Comparison of ENCODE assay signal across 15 cellular contexts in genomic region chr14:95248422-95248821, GRCh38.
A peak's percentile ranks its signal among the peaks of the same experiment; 100 is the strongest.
DNase-seq lines count a peak whose midpoint lies in the region; ATAC-seq and TF ChIP-seq lines count a peak whose summit lies in the region.
"Had no signal": no experiment of that assay in that cellular context is flagged by ENCODE, and none has a peak within 500 bp of the region (broad histone marks: within the 10 kb centered on the region; RNA-seq: fewer than 3 reads in every experiment).

No MANE protein-coding gene starts in this region.

- H3K4me3 ChIP-seq in Karpas-422 (ENCODE audit: low read length) = peak overlapping the region; percentile 7; the same call in 1 of the 2 replicates
- H3K4me3 ChIP-seq in mucosa of descending colon = no peak overlapping the region
- H3K4me3 ChIP-seq: adrenal gland had no signal

- no peaks in the 10 kb centered on the region for H3K27me3 Mint-ChIP-seq in chondrocyte (ENCODE audit: low read depth)

- no peaks in the 10 kb centered on the region for H3K27me3 ChIP-seq in Karpas-422 (ENCODE audit: low read length)
- H3K27me3 ChIP-seq: adrenal gland had no signal

- in situ Hi-C loops in Caki2 (cut with HindIII; ENCODE audit: low pct_unique_long_range_greater_than_20kb, low sequenced_read_pairs) = no loop called here

- TF ChIP-seq CTCF in chondrocyte (IDR thresholded peaks at IDR 0.05) = no peak
- no peak for TF ChIP-seq CTCF in mucosa of descending colon (IDR thresholded peaks at IDR 0.05)

- H2AFZ ChIP-seq in Karpas-422 (ENCODE audit: low read length) = no peak overlapping the region

- intact Hi-C loops in mucosa of descending colon (cut with DNase I, micrococcal nuclease) = no loop called here

- H3K27ac ChIP-seq in Karpas-422 (ENCODE audit: low read length) = peak overlapping the region; percentile 79
- H3K27ac ChIP-seq: adrenal gland had no signal

- peak overlapping the region; percentile 60 for H3K4me2 ChIP-seq in Karpas-422 (ENCODE audit: low read depth, low read length, poor library complexity, severe bottlenecking)

- H3K9me3 Mint-ChIP-seq in chondrocyte (ENCODE audit: low read depth) = no peaks in the 10 kb centered on the region

- no peaks in the 10 kb centered on the region for H3K9me2 ChIP-seq in Karpas-422 (replicated peaks; ENCODE audit: insufficient read depth, low read length)

- H3K27ac Mint-ChIP-seq in chondrocyte (ENCODE audit: unreplicated experiment) = peak overlapping the region; percentile 3

- H3K4me3 Mint-ChIP-seq in chondrocyte (ENCODE audit: unreplicated experiment) = no peak overlapping the region

- peak overlapping the region; percentile 53 for H3K9ac ChIP-seq in Karpas-422 (ENCODE audit: low read length)

- no peaks in the 10 kb centered on the region for H4K20me1 ChIP-seq in Karpas-422 (ENCODE audit: insufficient read depth, low read depth, low read length)

- H3K4me1 Mint-ChIP-seq in chondrocyte (ENCODE audit: low read depth) = peaks cover 25% of the 10 kb centered on the region

- H3K9me3 ChIP-seq in Karpas-422 (ENCODE audit: low read length) (no peaks in the 10 kb centered on the region), mucosa of descending colon (no peaks in the 10 kb centered on the region)
- H3K9me3 ChIP-seq: adrenal gland had no signal

- no peaks in the 10 kb centered on the region for H3K36me3 Mint-ChIP-seq in chondrocyte (ENCODE audit: low read depth)

- H3K4me1 ChIP-seq in Karpas-422 (ENCODE audit: low read length) (peaks cover 78% of the 10 kb centered on the region), mucosa of descending colon (ENCODE audit: low read depth) (peaks cover 40% of the 10 kb centered on the region)
- H3K4me1 ChIP-seq: adrenal gland had no signal

- H3K36me3 ChIP-seq in Karpas-422 (ENCODE audit: insufficient read depth, low read length) = no peaks in the 10 kb centered on the region
- H3K36me3 ChIP-seq in mucosa of descending colon (ENCODE audit: low read depth) = no peaks in the 10 kb centered on the region
- H3K36me3 ChIP-seq: adrenal gland had no signal

- DNase-seq in Caki2 (ENCODE audit: low read depth) (peak; percentile 37), Karpas-422 (no peak), chondrocyte (ENCODE audit: low spot score) (no peak), mucosa of descending colon (no peak), cerebellar nuclear complex (lab: John Stamatoyannopoulos, UW) (no peak), DMS79 (lab: John Stamatoyannopoulos, UW) (no peak)
- no peak for DNase-seq in activated CD4-positive, CD25-positive, alpha-beta regulatory T cell (lab: John Stamatoyannopoulos, UW)
- DNase-seq: activated CD4-positive, alpha-beta T cell treated with anti-CD3 and anti-CD28 coated beads for 48 hours; activated effector memory CD4-positive, alpha-beta T cell treated with Interleukin-2 at 50 U/mL for 16 hours; hypothalamus; NCI-H1436 treated with DMSO at 0.1 percent for 48 hours; NCI-H748 treated with DMSO at 0.1 percent for 48 hours; OCI-M1 had no signal

- H3K79me2 ChIP-seq in Karpas-422 (ENCODE audit: low read length) = peaks cover 47% of the 10 kb centered on the region

- ATAC-seq in mucosa of descending colon (peak; percentile 5), HG03521 (IDR thresholded peaks at IDR 0.05; ENCODE audit: unreplicated experiment) (no peak)
